19 cellular contexts compared by ENCODE assay signal in genomic region chr1:68167211-68167610, GRCh38.
"Had no signal": no experiment of that assay in that cellular context is flagged by ENCODE, and none has a peak within 500 bp of the region (broad histone marks: within the 10 kb centered on the region; RNA-seq: fewer than 3 reads in every experiment).

No MANE protein-coding gene starts in this region.

- H3K9me3 ChIP-seq: SJSA1 had no signal

- H3K4me3 ChIP-seq: SJSA1, SK-N-MC had no signal

- H3K27me3 ChIP-seq: SJSA1 had no signal

- H3K27ac ChIP-seq: SJSA1, SK-N-MC had no signal

- DNase-seq: KBM-7, MV-4-11, NCI-H1048, NCI-H1105, NCI-H1417, NCI-H1436 treated with DMSO at 0.1 percent for 48 hours, NCI-H1694, NCI-H187 treated with DMSO at 0.1 percent for 48 hours, NCI-H2029 treated with DMSO at 0.1 percent for 48 hours, NCI-H2227 treated with DMSO at 0.1 percent for 48 hours, NCI-H524, NCI-H526 treated with DMSO at 0.1 percent for 48 hours, NCI-H748 treated with DMSO at 0.1 percent for 48 hours, Right ventricle myocardium superior, RPMI8226, SIG-M5 had no signal

- FAIRE-seq: RCC 7860 had no signal
